Comparison of ENCODE assay signal across 8 cellular contexts in the genomic region with DNA sequence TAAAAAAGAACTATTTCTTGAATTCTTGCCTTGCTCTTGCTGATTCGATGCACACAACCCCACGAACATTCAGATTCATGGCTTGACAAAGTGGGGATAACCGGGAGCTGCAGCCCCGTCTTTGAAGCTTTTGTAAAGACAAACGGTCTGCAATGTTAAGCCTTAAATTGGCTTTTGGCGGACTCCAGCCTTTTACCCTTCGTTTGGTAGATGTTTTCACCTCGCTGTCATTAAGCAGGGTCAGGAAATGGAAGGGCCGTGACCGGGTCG. TPM values are rescaled to one million over a fixed set of nuclear protein-coding genes. Genes with fewer than 3 reads are reported as not detected.
DNase-seq lines count a peak whose midpoint lies in the region; TF ChIP-seq lines count a peak whose summit lies in the region.

No MANE protein-coding gene starts in this region.

- CTCF ChIA-PET in RWPE1 (lab: Yijun Ruan, JAX) = no interaction called here

- H3K27ac Mint-ChIP-seq in T-helper 1 cell treated with Interleukin-12 subunit alpha and Interleukin-12 subunit beta and Interleukin-4 antibody, amounts not matched to agents 30 μg/mL and 1 μg/mL, for 36 hours = peak overlapping the region; percentile 95
- peak overlapping the region; percentile 88 for H3K27ac Mint-ChIP-seq in osteocyte (ENCODE audit: unreplicated experiment)

- H3K36me3 Mint-ChIP-seq in T-helper 1 cell treated with Interleukin-12 subunit alpha and Interleukin-12 subunit beta and Interleukin-4 antibody, amounts not matched to agents 30 μg/mL and 1 μg/mL, for 36 hours (ENCODE audit: low read depth) = peaks cover 8% of the 10 kb centered on the region
- peaks cover 8% of the 10 kb centered on the region for H3K36me3 Mint-ChIP-seq in osteocyte (ENCODE audit: unreplicated experiment)

- POLR2A ChIA-PET in RWPE1 (lab: Yijun Ruan, JAX; ENCODE audit: low non-redundant PET) = no interaction called here

- H3K4me3 Mint-ChIP-seq in T-helper 1 cell treated with Interleukin-12 subunit alpha and Interleukin-12 subunit beta and Interleukin-4 antibody, amounts not matched to agents 30 μg/mL and 1 μg/mL, for 36 hours = peak overlapping the region; percentile 91
- peak overlapping the region; percentile 86 for H3K4me3 Mint-ChIP-seq in osteocyte (ENCODE audit: unreplicated experiment)

- H3K27ac ChIP-seq in RWPE1 = peak overlapping the region; percentile 84

- TF ChIP-seq CTCF in RWPE1 (conservative IDR thresholded peaks at IDR 0.05; ENCODE audit: low read depth) = no peak
- no peak for TF ChIP-seq CTCF in epithelial cell of esophagus (IDR thresholded peaks at IDR 0.05; ENCODE audit: insufficient read depth, low read depth, low read length, missing control alignments)
- TF ChIP-seq CTCF in osteocyte (IDR thresholded peaks at IDR 0.05) = no peak
- no peak for TF ChIP-seq CTCF in GM20000 (IDR thresholded peaks at IDR 0.05; ENCODE audit: extremely low read depth, missing control alignments)

- no peaks in the 10 kb centered on the region for H3K9me3 Mint-ChIP-seq in T-helper 1 cell treated with Interleukin-12 subunit alpha and Interleukin-12 subunit beta and Interleukin-4 antibody, amounts not matched to agents 30 μg/mL and 1 μg/mL, for 36 hours
- no peaks in the 10 kb centered on the region for H3K9me3 Mint-ChIP-seq in osteocyte (ENCODE audit: unreplicated experiment)

- H3K4me1 Mint-ChIP-seq in T-helper 1 cell treated with Interleukin-12 subunit alpha and Interleukin-12 subunit beta and Interleukin-4 antibody, amounts not matched to agents 30 μg/mL and 1 μg/mL, for 36 hours (ENCODE audit: low read depth) = peaks cover 34% of the 10 kb centered on the region
- peaks cover 31% of the 10 kb centered on the region for H3K4me1 Mint-ChIP-seq in osteocyte (ENCODE audit: unreplicated experiment)

- DNase-seq in T-helper 1 cell (no peak), RWPE1 (ENCODE audit: low spot score) (peak; percentile 12), epithelial cell of esophagus (ENCODE audit: low read depth) (no peak), osteocyte (ENCODE audit: extremely low spot score, unreplicated experiment) (no peak), RPMI8226 (no peak), GM20000 (ENCODE audit: low spot score) (no peak)
- DNase-seq in stimulated activated CD4-positive, alpha-beta T cell treated with anti-CD3 and anti-CD28 coated beads, Interleukin-4, amount 100 ng/mL, for 1 hour = no peak

- H3K27me3 Mint-ChIP-seq in T-helper 1 cell treated with Interleukin-12 subunit alpha and Interleukin-12 subunit beta and Interleukin-4 antibody, amounts not matched to agents 30 μg/mL and 1 μg/mL, for 36 hours (ENCODE audit: low read depth) = peaks cover 9% of the 10 kb centered on the region
- no peaks in the 10 kb centered on the region for H3K27me3 Mint-ChIP-seq in osteocyte (ENCODE audit: unreplicated experiment)

- H3K4me3 ChIP-seq in epithelial cell of esophagus (ENCODE audit: low read length) = peak overlapping the region; percentile 97

RNA-seq across cellular contexts. Expression of a gene that starts 0.4 kb away (rescaled TPM):
- total RNA-seq in osteocyte = 26.1 and 26.9 TPM in 2 replicates

RNA-seq across cellular contexts. Expression of a gene that starts 21.2 kb away (rescaled TPM):
- 4.3 and 4.8 TPM in 2 replicates for total RNA-seq in osteocyte
